In the genomic region with DNA sequence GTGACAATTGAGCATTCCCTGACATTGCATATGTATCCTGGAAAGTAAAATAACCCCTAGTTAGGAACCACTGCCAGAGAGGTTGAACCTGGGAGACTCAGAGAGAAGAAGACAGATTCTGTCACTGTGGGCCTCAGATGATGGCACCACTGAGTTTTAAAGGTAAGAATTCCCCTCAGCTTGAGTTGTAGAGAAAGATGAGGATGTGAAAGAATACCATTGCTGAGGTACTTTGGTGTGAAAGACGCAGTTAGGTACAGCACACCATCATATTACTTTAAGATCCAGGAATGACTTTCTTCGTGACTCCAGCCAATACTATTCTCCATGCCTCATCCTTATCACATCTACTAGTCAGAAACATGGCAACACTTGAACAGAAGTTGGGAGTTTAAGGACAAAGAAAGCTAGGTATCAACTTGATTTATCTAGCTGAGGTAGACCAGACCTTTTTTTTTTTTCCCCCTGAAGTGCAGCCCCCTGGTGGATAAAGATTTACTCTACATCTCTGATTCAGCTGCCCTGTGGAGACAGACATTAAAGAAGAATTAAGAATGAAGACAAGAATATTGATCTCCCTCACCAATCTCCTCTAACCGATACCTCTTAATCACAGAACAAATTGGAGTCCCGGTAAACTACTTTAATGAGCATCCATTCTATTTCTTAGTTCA, we compare ENCODE assay signal across 13 cellular contexts.
DNase-seq lines count a peak whose midpoint lies in the region; ATAC-seq, FAIRE-seq and TF ChIP-seq lines count a peak whose summit lies in the region.
"Had no signal": no experiment of that assay in that cellular context is flagged by ENCODE, and none has a peak within 500 bp of the region (broad histone marks: within the 10 kb centered on the region; RNA-seq: fewer than 3 reads in every experiment).

No MANE protein-coding gene starts in this region.

- H3K27me3 ChIP-seq in astrocyte (ENCODE audit: insufficient read depth, low read length) = peaks cover 3% of the 10 kb centered on the region
- H3K27me3 ChIP-seq: BLaER1 treated with 17β-estradiol and CSF1 and Interleukin-3, amounts not matched to agents 10 nM and 100 nM; sigmoid colon had no signal

- H3K4me3 ChIP-seq in GM12875 (ENCODE audit: low read depth, low read length) (no peak overlapping the region), astrocyte (ENCODE audit: insufficient read depth, low read depth, low read length) (no peak overlapping the region), mucosa of descending colon (no peak overlapping the region)
- H3K4me3 ChIP-seq: BLaER1 treated with 17β-estradiol and CSF1 and Interleukin-3, amounts not matched to agents 10 nM and 100 nM; sigmoid colon had no signal

- no peaks in the 10 kb centered on the region for H3K79me2 ChIP-seq in astrocyte (ENCODE audit: insufficient read depth, low read length)

- no peak overlapping the region for H3K4me2 ChIP-seq in astrocyte (ENCODE audit: low read length)
- H3K4me2 ChIP-seq: BLaER1 treated with 17β-estradiol and CSF1 and Interleukin-3, amounts not matched to agents 10 nM and 100 nM had no signal

- no peak overlapping the region for H2AFZ ChIP-seq in astrocyte (ENCODE audit: low read depth, low read length)

- ATAC-seq in HG02852 (IDR thresholded peaks at IDR 0.05; ENCODE audit: unreplicated experiment) (peak; percentile 55), GM21576 (IDR thresholded peaks at IDR 0.05; ENCODE audit: unreplicated experiment) (no peak), mucosa of descending colon (no peak)
- ATAC-seq: activated T-helper 17 cell treated with anti-CD3 and anti-CD28 coated beads, Interleukin-2, amount 50 U/mL, for 72 hours had no signal

- H3K27ac Mint-ChIP-seq in astrocyte (ENCODE audit: unreplicated experiment) = no peak overlapping the region
- H3K27ac Mint-ChIP-seq: activated T-helper 17 cell treated with anti-CD3 and anti-CD28 coated beads, Interleukin-2, amount 50 U/mL, for 72 hours had no signal

- no peaks in the 10 kb centered on the region for H3K4me1 Mint-ChIP-seq in astrocyte (ENCODE audit: low read depth, unreplicated experiment)
- H3K4me1 Mint-ChIP-seq: activated T-helper 17 cell treated with anti-CD3 and anti-CD28 coated beads, Interleukin-2, amount 50 U/mL, for 72 hours had no signal

- H3K9me3 Mint-ChIP-seq in astrocyte (ENCODE audit: unreplicated experiment) = peaks cover 2% of the 10 kb centered on the region
- H3K9me3 Mint-ChIP-seq: activated T-helper 17 cell treated with anti-CD3 and anti-CD28 coated beads, Interleukin-2, amount 50 U/mL, for 72 hours had no signal

- no peaks in the 10 kb centered on the region for H4K20me1 ChIP-seq in astrocyte (ENCODE audit: insufficient read depth, low read length)
- H4K20me1 ChIP-seq: BLaER1 treated with 17β-estradiol and CSF1 and Interleukin-3, amounts not matched to agents 10 nM and 100 nM had no signal

- no peaks in the 10 kb centered on the region for H3K4me1 ChIP-seq in astrocyte (ENCODE audit: insufficient read depth, low read length)
- no peaks in the 10 kb centered on the region for H3K4me1 ChIP-seq in mucosa of descending colon (ENCODE audit: low read depth)
- H3K4me1 ChIP-seq: BLaER1 treated with 17β-estradiol and CSF1 and Interleukin-3, amounts not matched to agents 10 nM and 100 nM; sigmoid colon had no signal

- no peaks in the 10 kb centered on the region for H3K36me3 ChIP-seq in astrocyte (ENCODE audit: insufficient read depth, low read length)
- no peaks in the 10 kb centered on the region for H3K36me3 ChIP-seq in mucosa of descending colon (ENCODE audit: low read depth)
- H3K36me3 ChIP-seq: BLaER1 treated with 17β-estradiol and CSF1 and Interleukin-3, amounts not matched to agents 10 nM and 100 nM; sigmoid colon had no signal

- intact Hi-C loops in mucosa of descending colon (cut with DNase I, micrococcal nuclease) = no loop called here

- TF ChIP-seq CTCF in 22Rv1 (IDR thresholded peaks at IDR 0.05) (peak; percentile 28), GM12875 (IDR thresholded peaks at IDR 0.05; ENCODE audit: borderline replicate concordance, insufficient read depth, low read depth, low read length) (0 out of 2 replicates have a peak, but pooled peaks have one; percentile 19), astrocyte (IDR thresholded peaks at IDR 0.05; ENCODE audit: insufficient read depth, low read depth, low read length) (peak; percentile 9), mucosa of descending colon (IDR thresholded peaks at IDR 0.05) (no peak)

- no peaks in the 10 kb centered on the region for H3K36me3 Mint-ChIP-seq in astrocyte (ENCODE audit: low read depth, unreplicated experiment)

- H3K27me3 Mint-ChIP-seq in astrocyte (ENCODE audit: low read depth, unreplicated experiment) = peaks cover 2% of the 10 kb centered on the region
- H3K27me3 Mint-ChIP-seq: activated T-helper 17 cell treated with anti-CD3 and anti-CD28 coated beads, Interleukin-2, amount 50 U/mL, for 72 hours had no signal

- no peak overlapping the region for H3K4me3 Mint-ChIP-seq in astrocyte (ENCODE audit: unreplicated experiment)
- H3K4me3 Mint-ChIP-seq: activated T-helper 17 cell treated with anti-CD3 and anti-CD28 coated beads, Interleukin-2, amount 50 U/mL, for 72 hours had no signal

- no peak overlapping the region for H3K9ac ChIP-seq in astrocyte (ENCODE audit: low read length)
- H3K9ac ChIP-seq: BLaER1 treated with 17β-estradiol and CSF1 and Interleukin-3, amounts not matched to agents 10 nM and 100 nM had no signal

- H3K27ac ChIP-seq in 22Rv1 (no peak overlapping the region), astrocyte (ENCODE audit: low read depth, low read length) (no peak overlapping the region)
- H3K27ac ChIP-seq: BLaER1 treated with 17β-estradiol and CSF1 and Interleukin-3, amounts not matched to agents 10 nM and 100 nM; sigmoid colon had no signal

- no peak for FAIRE-seq in astrocyte (lab: Jason Lieb, UNC)

- no peak for DNase-seq in astrocyte (ENCODE audit: low read depth)
- DNase-seq in amygdala (lab: John Stamatoyannopoulos, UW) = no peak
- DNase-seq in COLO668 (lab: John Stamatoyannopoulos, UW; ENCODE audit: unreplicated experiment) = no peak
- DNase-seq in mucosa of descending colon = no peak
- DNase-seq: activated CD4-positive, CD25-positive, alpha-beta regulatory T cell; KG1; sigmoid colon had no signal

- H3K9me3 ChIP-seq in astrocyte (ENCODE audit: insufficient read depth, low read depth, low read length) (no peaks in the 10 kb centered on the region), mucosa of descending colon (no peaks in the 10 kb centered on the region)
- H3K9me3 ChIP-seq: BLaER1 treated with 17β-estradiol and CSF1 and Interleukin-3, amounts not matched to agents 10 nM and 100 nM; sigmoid colon had no signal
